ENCODE assay signal across 8 cellular contexts in genomic region chr5:113489299-113489698, GRCh38. TPM values are rescaled to one million over a fixed set of nuclear protein-coding genes. Genes with fewer than 3 reads are reported as not detected.
DNase-seq lines count a peak whose midpoint lies in the region; ATAC-seq and TF ChIP-seq lines count a peak whose summit lies in the region.

No MANE protein-coding gene starts in this region.

- H3K27me3 Mint-ChIP-seq in Calu3 (ENCODE audit: unreplicated experiment), result peaks cover 83% of the 10 kb centered on the region
- peaks cover 52 to 67% of the 10 kb centered on the region in 2 donors for H3K27me3 Mint-ChIP-seq in natural killer cell (ENCODE audit: low read depth in 2 of 2)

- no TSS peak for BruUV-seq in Calu3 (replicated peaks; lab: Mats Ljungman, UMichigan)

- TF ChIP-seq POLR2A in testis (IDR thresholded peaks at IDR 0.05), result no peak

- no peaks in the 10 kb centered on the region for H3K27me3 ChIP-seq in testis

- H3K27ac ChIP-seq in testis, result no peak overlapping the region

- peaks cover 6% of the 10 kb centered on the region for H3K4me1 ChIP-seq in testis

- peak overlapping the region; percentile 85 for H3K4me3 Mint-ChIP-seq in Calu3 (ENCODE audit: low read depth, unreplicated experiment)
- peak overlapping the region; percentile 53 for H3K4me3 Mint-ChIP-seq in natural killer cell

- WGBS in testis, 2 donors, result 22 to 42% methylated on average over 3 of the region's 3 CpGs

- H3K4me1 Mint-ChIP-seq in Calu3 (ENCODE audit: low read depth, unreplicated experiment) (peaks cover 17% of the 10 kb centered on the region), natural killer cell (peaks cover 6 to 10% of the 10 kb centered on the region in 2 donors)

- H3K9me3 Mint-ChIP-seq in Calu3 (ENCODE audit: low read depth, unreplicated experiment) (peaks cover 10% of the 10 kb centered on the region), natural killer cell (peaks cover 6 to 12% of the 10 kb centered on the region in 2 donors)

- TF ChIP-seq CTCF in Calu3 (IDR thresholded peaks at IDR 0.05; ENCODE audit: unreplicated experiment) (no peak), natural killer cell (IDR thresholded peaks at IDR 0.05) (no peak), testis (IDR thresholded peaks at IDR 0.05) (no peak)

- H3K9me3 ChIP-seq in testis, result no peaks in the 10 kb centered on the region

- H3K27ac Mint-ChIP-seq in Calu3 (ENCODE audit: unreplicated experiment) (peak overlapping the region; percentile 42), natural killer cell (no peak overlapping the region)

- intact Hi-C loops in Calu3 (cut with micrococcal nuclease; ENCODE audit: unreplicated experiment), result no loop called here
- intact Hi-C loops in natural killer cell (cut with micrococcal nuclease), result no loop called here
- intact Hi-C loops in testis (cut with DNase I; ENCODE audit: low total_unique reads), result no loop called here

- H3K4me3 ChIP-seq in testis, result no peak overlapping the region

- ATAC-seq in natural killer cell, result peak; percentile 30 to 55 (median 31)

- peaks cover 22% of the 10 kb centered on the region for H3K36me3 Mint-ChIP-seq in Calu3 (ENCODE audit: insufficient read depth, unreplicated experiment)
- peaks cover 18% of the 10 kb centered on the region for H3K36me3 Mint-ChIP-seq in natural killer cell

- no peaks in the 10 kb centered on the region for H3K36me3 ChIP-seq in testis (ENCODE audit: low read depth, missing control alignments)

- CTCF ChIA-PET in Calu3 (lab: Charles Lee), result no interaction called here

- DNase-seq in Calu3, result peak; percentile 72
- DNase-seq in GOT3 (lab: John Stamatoyannopoulos, UW), result peak; percentile 49
- peak; percentile 89 to 94 for DNase-seq in NOMO-1 (lab: John Stamatoyannopoulos, UW; ENCODE audit: unreplicated experiment in 2 of 2)
- DNase-seq in T47D (ENCODE audit: low read depth in 1 of 2, low spot score in 1 of 2), result peak; percentile 14 to 89
- DNase-seq in natural killer cell, result no peak
- DNase-seq in C1 segment of cervical spinal cord (lab: John Stamatoyannopoulos, UW), result no peak
- DNase-seq in NCI-H2029 (lab: John Stamatoyannopoulos, UW), result no peak
- DNase-seq in testis, result no peak

- in situ Hi-C loops in T47D (cut with HindIII; ENCODE audit: low pct_unique_long_range_greater_than_20kb, low sequenced_read_pairs), result no loop called here

RNA-seq across cellular contexts. Expression of gene MCC, which starts 1.0 kb away (rescaled TPM):
- total RNA-seq in Calu3 (2022) (2.8 and 3.6 TPM in 2 replicates), natural killer cell (1 to 10 TPM in 2 of 3 donors, under 1 TPM in 1; 0.68 to 1.8 (median 1.4) TPM), testis (10 to 100 TPM; 21.4 to 23.7 TPM)
- polyA plus RNA-seq in testis (ENCODE audit: insufficient read depth, low read depth, low replicate concordance), result 7.1 TPM

RNA-seq across cellular contexts. Expression of gene YTHDC2, which starts 24.2 kb away (rescaled TPM):
- 31.1 and 31.8 TPM in 2 replicates for total RNA-seq in Calu3 (2022)
- 10 to 100 TPM; 37.7 to 38.8 (median 38.0) TPM for total RNA-seq in natural killer cell
- total RNA-seq in testis, result 10 to 100 TPM; 34.3 to 44.3 TPM
- polyA plus RNA-seq in testis (ENCODE audit: insufficient read depth, low read depth, low replicate concordance), result 29.1 TPM

RNA-seq across cellular contexts. Expression of gene TSSK1B, which starts 54.5 kb away (rescaled TPM):
- total RNA-seq in Calu3 (2022) (not detected in 2 replicates), natural killer cell (not detected), testis (10 to 100 TPM; 26.1 to 68.7 TPM)
- 95.7 TPM for polyA plus RNA-seq in testis (ENCODE audit: insufficient read depth, low read depth, low replicate concordance)

Comparison
In these comparisons a context has a peak if more than half of its experiments do, and no peak if none do; other contexts are left out.
1. DNase-seq: peak in Calu3 (single experiment), GOT3 (single experiment), NOMO-1 (2 of 2) and T47D (2 of 2); none in natural killer cell (single experiment), C1 segment of cervical spinal cord (0 of 14), NCI-H2029 (single experiment) and testis (single experiment).
2. RNA of gene TSSK1B, which starts 54.5 kb away (total RNA-seq): 26.1 to 68.7 TPM in testis; not detected in Calu3 and not detected in natural killer cell; every median in the first group is over 10 times any median in the second.